9 cellular contexts compared by ENCODE assay signal in genomic region chrX:73863852-73864251, GRCh38. TPM values are rescaled to one million over a fixed set of nuclear protein-coding genes. Genes with fewer than 3 reads are reported as not detected.
"Had no signal": no experiment of that assay in that cellular context is flagged by ENCODE, and none has a peak within 500 bp of the region (broad histone marks: within the 10 kb centered on the region; RNA-seq: fewer than 3 reads in every experiment).

No MANE protein-coding gene starts in this region.

- DNase-seq: GM23248, GOT3, H7, H9, HFFc6 had no signal

- H3K36me3 ChIP-seq: HAP-1 had no signal

- ATAC-seq: GM23338, HCT116 had no signal

- H3K9me3 ChIP-seq: HAP-1 had no signal

- H3K4me1 ChIP-seq: HAP-1 had no signal

- H3K4me3 Mint-ChIP-seq: GM23338, H9, HFFc6 had no signal

- H3K4me3 ChIP-seq: GM23248, GM23338, HAP-1 had no signal

- H3K27ac ChIP-seq: GM23248 had no signal

- H3K27ac Mint-ChIP-seq: GM23338, H9, HFFc6 had no signal

- H2AFZ ChIP-seq: GM23248, GM23338 had no signal

- H3K9ac ChIP-seq: GM23248 had no signal

- H3K4me1 Mint-ChIP-seq: GM23338 had no signal

- H3K4me2 ChIP-seq: GM23338 had no signal

RNA-seq across cellular contexts. Expression of gene XIST, which starts 11.3 kb away (rescaled TPM):
- total RNA-seq: GM23248, H4, H7, HFFc6 had no signal
- polyA plus RNA-seq: GM23248 had no signal
